ENCODE assay signal across 25 cellular contexts in the genomic region with DNA sequence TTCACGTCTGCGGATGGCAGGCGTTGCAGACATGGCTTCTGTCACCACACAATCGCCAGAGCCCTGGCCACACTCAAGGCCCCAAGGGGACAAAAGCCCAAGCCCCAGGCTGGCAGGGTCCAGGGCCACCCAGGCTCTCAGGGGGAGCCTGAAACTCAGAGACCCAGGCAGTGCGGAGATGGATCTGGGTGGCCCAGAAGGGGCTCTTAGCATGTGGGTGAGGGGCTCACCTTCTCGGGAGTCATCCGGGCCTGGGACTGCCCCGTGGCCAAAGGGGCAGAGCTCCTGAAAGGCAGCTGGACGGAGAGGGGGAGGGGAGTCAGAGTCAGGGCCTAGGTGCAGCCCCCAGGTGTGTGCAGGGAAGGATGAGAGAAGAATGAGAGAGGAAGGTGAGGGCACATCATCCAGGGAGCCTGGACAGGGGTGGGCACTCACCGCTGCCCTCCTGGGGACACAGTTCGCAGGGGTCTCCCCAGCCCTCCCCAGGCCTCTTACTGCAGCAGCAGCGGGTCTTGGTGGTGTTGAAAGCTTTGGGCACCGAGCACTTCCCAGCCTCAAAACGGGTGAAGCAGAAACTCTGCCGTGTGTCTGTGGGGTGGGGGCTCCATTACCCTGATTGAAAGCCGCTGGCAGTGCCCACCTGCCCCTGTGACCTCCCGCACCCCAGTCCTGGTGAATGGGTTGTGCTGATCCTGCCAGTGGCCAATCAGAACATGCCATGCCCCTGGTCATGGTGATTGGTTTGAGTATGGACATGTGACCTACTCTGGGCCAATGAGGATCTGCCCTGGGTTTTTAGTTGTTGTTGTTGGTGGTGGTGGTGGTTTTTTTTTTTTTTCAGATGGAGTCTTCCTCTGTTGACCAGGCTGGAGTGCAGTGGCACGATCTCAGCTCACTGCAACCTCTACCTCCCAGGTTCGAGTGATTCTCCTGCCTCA. TPM values are rescaled to one million over a fixed set of nuclear protein-coding genes. Genes with fewer than 3 reads are reported as not detected.
"Had no signal": no experiment of that assay in that cellular context is flagged by ENCODE, and none has a peak within 500 bp of the region (broad histone marks: within the 10 kb centered on the region; RNA-seq: fewer than 3 reads in every experiment).

No MANE protein-coding gene starts in this region.

- H3K9me3 ChIP-seq: thyroid gland had no signal

- H3K36me3 ChIP-seq: esophagus squamous epithelium, gastroesophageal sphincter, spleen, thyroid gland had no signal

- H3K4me1 ChIP-seq: esophagus squamous epithelium, gastroesophageal sphincter, spleen, thyroid gland had no signal

- H3K4me3 ChIP-seq: coronary artery, esophagus squamous epithelium, gastroesophageal sphincter, spleen, thyroid gland had no signal

- H3K27ac ChIP-seq: coronary artery, esophagus squamous epithelium, gastroesophageal sphincter, spleen, thyroid gland, VCaP had no signal

- H3K27me3 ChIP-seq: thyroid gland had no signal

- DNase-seq: activated CD4-positive, alpha-beta T cell treated with anti-CD3 and anti-CD28 coated beads, Interleukin-2, amount 50 U/mL, for 1 hour; activated CD4-positive, CD25-positive, alpha-beta regulatory T cell treated with anti-CD3 and anti-CD28 coated beads, Interleukin-2, amount 50 U/mL, for 72 hours; activated naive CD4-positive, alpha-beta T cell; activated naive CD8-positive, alpha-beta T cell treated with anti-CD3 and anti-CD28 coated beads for 36 hours; activated T-cell treated with anti-CD3 and anti-CD28 coated beads, Interleukin-2, amount 50 U/mL, for 1 hour; cerebellar nuclear complex; esophagus squamous epithelium; head of caudate nucleus; hypothalamus; left ventricle myocardium superior; spleen; stimulated activated CD4-positive, alpha-beta T cell treated with anti-CD3 and anti-CD28 coated beads, Interleukin-4, amount 100 ng/mL, for 1 hour; stimulated activated naive CD4-positive, alpha-beta T cell treated with Interleukin-2 at 50 U/mL for 16 hours; T-cell; thyroid gland had no signal

- ATAC-seq: gastroesophageal sphincter, left ventricle myocardium superior, T-cell had no signal

RNA-seq across cellular contexts. Expression of a gene that starts 37.4 kb away (rescaled TPM):
- total RNA-seq: astrocyte, esophagus squamous epithelium, gastroesophageal sphincter, left ventricle myocardium superior, mononuclear cell, myocyte, neural crest cell, omental fat pad, subcutaneous adipose tissue, thyroid gland, urinary bladder had no signal
- polyA plus RNA-seq: urinary bladder had no signal

RNA-seq across cellular contexts. Expression of a gene that starts 59.5 kb away (rescaled TPM):
- total RNA-seq: activated naive CD8-positive, alpha-beta T cell treated with anti-CD3 and anti-CD28 coated beads for 36 hours; left ventricle myocardium superior; mononuclear cell; myocyte; omental fat pad; spleen; subcutaneous adipose tissue had no signal
- polyA plus RNA-seq: urinary bladder had no signal
